In the genomic region with DNA sequence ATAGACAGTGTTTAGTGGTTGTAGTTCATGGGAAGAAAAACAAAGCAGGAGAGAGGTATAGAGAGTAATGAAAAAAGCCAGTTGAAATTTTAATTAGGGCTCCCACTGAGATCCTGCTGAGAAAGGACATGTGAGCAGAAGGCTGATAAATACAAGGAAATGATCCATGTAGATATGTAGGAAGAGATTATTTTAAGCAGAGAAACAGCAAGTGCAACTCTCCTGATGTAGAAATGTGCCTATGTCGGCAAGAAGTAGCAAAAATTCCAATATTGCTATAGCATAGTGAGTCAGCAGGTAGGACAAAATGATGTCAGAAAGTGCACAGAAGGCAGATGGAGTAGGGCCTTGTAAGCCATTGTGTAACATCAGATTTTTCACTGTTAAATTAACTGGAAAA, we compare ENCODE assay signal across 17 cellular contexts.
DNase-seq lines count a peak whose midpoint lies in the region; ATAC-seq and TF ChIP-seq lines count a peak whose summit lies in the region.
"Had no signal": no experiment of that assay in that cellular context is flagged by ENCODE, and none has a peak within 500 bp of the region (broad histone marks: within the 10 kb centered on the region; RNA-seq: fewer than 3 reads in every experiment).

No MANE protein-coding gene starts in this region.

- no peak for ATAC-seq in GM18511 (IDR thresholded peaks at IDR 0.05; ENCODE audit: unreplicated experiment)
- ATAC-seq: pancreas; stimulated activated memory B cell treated with anti-CD40 and anti-IgM and Interleukin-4, amounts not matched to agents 10 μg/mL and 1 μg/mL and 100 μg/mL, for 72 hours had no signal

- DNase-seq in NCI-H2081 (lab: John Stamatoyannopoulos, UW) (peak; percentile 14 to 27), NCI-H2081 treated with DMSO at 0.1 percent for 48 hours (lab: John Stamatoyannopoulos, UW) (no peak), NCI-H345 treated with DMSO at 0.1 percent for 48 hours (lab: John Stamatoyannopoulos, UW; ENCODE audit: unreplicated experiment) (peak; percentile 8), choroid plexus epithelial cell (ENCODE audit: low read depth) (peak; percentile 53), retina (peak; percentile 50), COLO668 (lab: John Stamatoyannopoulos, UW; ENCODE audit: unreplicated experiment) (no peak), DMS153 (lab: John Stamatoyannopoulos, UW) (no peak)
- DNase-seq: activated CD4-positive, alpha-beta T cell treated with anti-CD3 and anti-CD28 coated beads, Interleukin-2, amount 50 U/mL, for 1 hour; activated naive CD4-positive, alpha-beta T cell treated with anti-CD3 and anti-CD28 coated beads, Interleukin-2, amount 50 U/mL, for 16 hours; GDM1; hypothalamus; NCI-H187 treated with DMSO at 0.1 percent for 48 hours; pancreas; SJCRH30; spleen had no signal

- TF ChIP-seq CTCF in choroid plexus epithelial cell (conservative IDR thresholded peaks at IDR 0.05; ENCODE audit: low read depth, low read length), result no peak

- no peak overlapping the region for H3K4me3 ChIP-seq in choroid plexus epithelial cell (ENCODE audit: low read depth, low read length)
- H3K4me3 ChIP-seq: pancreas, SJCRH30, spleen had no signal

Comparison
In these comparisons a context has a peak if more than half of its experiments do, and no peak if none do; other contexts are left out.
1. DNase-seq: peak in NCI-H2081 (2 of 2), NCI-H345 treated with DMSO at 0.1 percent for 48 hours (single experiment), choroid plexus epithelial cell (single experiment) and retina (single experiment); none in NCI-H2081 treated with DMSO at 0.1 percent for 48 hours (single experiment), COLO668 (single experiment) and DMS153 (single experiment).